Comparison of ENCODE assay signal across 7 cellular contexts in genomic region chr11:17469998-17470397, GRCh38. TPM values are rescaled to one million over a fixed set of nuclear protein-coding genes. Genes with fewer than 3 reads are reported as not detected.
"Had no signal": no experiment of that assay in that cellular context is flagged by ENCODE, and none has a peak within 500 bp of the region (broad histone marks: within the 10 kb centered on the region; RNA-seq: fewer than 3 reads in every experiment).

No MANE protein-coding gene starts in this region.

- ATAC-seq: HepG2, K562 had no signal

- H3K4me3 ChIP-seq: K562 had no signal

- DNase-seq: IMR-90, KBM-7, KG1 had no signal

- H3K27ac ChIP-seq: HL-60 had no signal

RNA-seq across cellular contexts. Expression of gene ABCC8, which starts 6.6 kb away (rescaled TPM):
- total RNA-seq: HepG2, HT1080, IMR-90, K562 had no signal
